ENCODE assay signal across 11 cellular contexts in genomic region chr5:67248703-67249589, GRCh38. TPM values are rescaled to one million over a fixed set of nuclear protein-coding genes. Genes with fewer than 3 reads are reported as not detected.
DNase-seq lines count a peak whose midpoint lies in the region; ATAC-seq and TF ChIP-seq lines count a peak whose summit lies in the region.
"Had no signal": no experiment of that assay in that cellular context is flagged by ENCODE, and none has a peak within 500 bp of the region (broad histone marks: within the 10 kb centered on the region; RNA-seq: fewer than 3 reads in every experiment).

No MANE protein-coding gene starts in this region.

- H3K9me3 ChIP-seq in T-helper 17 cell (ENCODE audit: control insufficient read depth, low read length, poor library complexity, severe bottlenecking) (no peaks in the 10 kb centered on the region), suprapubic skin (no peaks in the 10 kb centered on the region)

- TF ChIP-seq POLR2A in suprapubic skin (IDR thresholded peaks at IDR 0.05) = no peak

- no peak for ATAC-seq in T-helper 17 cell

- H3K27ac ChIP-seq in suprapubic skin = peak overlapping the region; percentile 48

- peak; percentile 22 for TF ChIP-seq EP300 in suprapubic skin (IDR thresholded peaks at IDR 0.05)

- H3K4me3 ChIP-seq in fibroblast of villous mesenchyme (ENCODE audit: low read depth, low read length) = no peak overlapping the region
- no peak overlapping the region for H3K4me3 ChIP-seq in suprapubic skin

- WGBS in suprapubic skin = 43% methylated on average over 5 of the region's 5 CpGs

- H3K27me3 ChIP-seq in suprapubic skin = no peaks in the 10 kb centered on the region

- H3K4me1 Mint-ChIP-seq in T-helper 17 cell = peaks cover 4% of the 10 kb centered on the region

- peaks cover 42% of the 10 kb centered on the region for H3K4me1 ChIP-seq in suprapubic skin

- no peak for TF ChIP-seq CTCF in fibroblast of villous mesenchyme (IDR thresholded peaks at IDR 0.05; ENCODE audit: insufficient read depth, low read depth, low read length)
- no peak for TF ChIP-seq CTCF in suprapubic skin (IDR thresholded peaks at IDR 0.05)

- DNase-seq in HT-29 (ENCODE audit: low spot score) (peak; percentile 70), T-helper 17 cell (no peak), fibroblast of villous mesenchyme (ENCODE audit: low read depth) (peak; percentile 69), suprapubic skin (ENCODE audit: low spot score in 2 of 2) (no peak), COLO668 (lab: John Stamatoyannopoulos, UW; ENCODE audit: unreplicated experiment) (no peak), OCI-M1 (lab: John Stamatoyannopoulos, UW) (no peak), GOT3 (lab: John Stamatoyannopoulos, UW) (no peak)
- DNase-seq: Calu3, kidney glomerular epithelial cell had no signal

- no peaks in the 10 kb centered on the region for H3K36me3 ChIP-seq in suprapubic skin

- no peaks in the 10 kb centered on the region for H3K27me3 Mint-ChIP-seq in T-helper 17 cell

- no peak overlapping the region for H3K4me3 Mint-ChIP-seq in T-helper 17 cell

- no peaks in the 10 kb centered on the region for H3K36me3 Mint-ChIP-seq in T-helper 17 cell (ENCODE audit: low read depth)

- H3K27ac Mint-ChIP-seq in T-helper 17 cell = peak overlapping the region; percentile 21

RNA-seq across cellular contexts. Expression of gene CD180, which starts 52.3 kb away (rescaled TPM):
- not detected in 2 replicates for total RNA-seq in HT-29 (2014; rRNA removed; shearing (Covaris generic))
- total RNA-seq in T-helper 17 cell = 1 to 10 TPM in 1 of 2 donors, under 1 TPM in 1; 0.05 to 1.3 TPM
- total RNA-seq in fibroblast of villous mesenchyme = not detected in 2 replicates
- under 1 TPM in 3 of 4 donors, not detected in 1; 0.11 to 0.32 (median 0.18) TPM for total RNA-seq in suprapubic skin
- total RNA-seq: Calu3, epithelial cell of proximal tubule, osteoblast had no signal

Comparison
In these comparisons a context has a peak if more than half of its experiments do, and no peak if none do; other contexts are left out.
1. DNase-seq: peak in HT-29 (single experiment) and fibroblast of villous mesenchyme (single experiment); none in T-helper 17 cell (0 of 3), suprapubic skin (0 of 2), COLO668 (single experiment), OCI-M1 (single experiment) and GOT3 (single experiment).